19 cellular contexts compared by ENCODE assay signal in genomic region chr12:131203666-131204415, GRCh38.
DNase-seq lines count a peak whose midpoint lies in the region; ATAC-seq and TF ChIP-seq lines count a peak whose summit lies in the region.
"Had no signal": no experiment of that assay in that cellular context is flagged by ENCODE, and none has a peak within 500 bp of the region (broad histone marks: within the 10 kb centered on the region; RNA-seq: fewer than 3 reads in every experiment).

No MANE protein-coding gene starts in this region.

- H3K4me1 Mint-ChIP-seq in chondrocyte (ENCODE audit: low read depth) = no peaks in the 10 kb centered on the region

- H3K27me3 Mint-ChIP-seq in chondrocyte (ENCODE audit: low read depth) = peaks cover 3% of the 10 kb centered on the region

- intact Hi-C loops in heart right ventricle (cut with DNase I) (no loop called here), vagina (cut with DNase I) (no loop called here)

- H3K36me3 ChIP-seq in right atrium auricular region (no peaks in the 10 kb centered on the region), heart right ventricle (no peaks in the 10 kb centered on the region), vagina (no peaks in the 10 kb centered on the region), brain microvascular endothelial cell (replicated peaks) (no peaks in the 10 kb centered on the region)
- H3K36me3 ChIP-seq: BLaER1 treated with 17β-estradiol and CSF1 and Interleukin-3, amounts not matched to agents 10 nM and 100 nM had no signal

- H3K9me3 ChIP-seq in right atrium auricular region = no peaks in the 10 kb centered on the region
- H3K9me3 ChIP-seq in heart right ventricle = peaks cover 0 to 1% (median 0%) of the 10 kb centered on the region in 11 donors
- H3K9me3 ChIP-seq in vagina = no peaks in the 10 kb centered on the region

- no peak for TF ChIP-seq POLR2A in vagina (IDR thresholded peaks at IDR 0.05)

- in situ Hi-C loops in GM13977 (cut with MboI; ENCODE audit: low pct_unique_long_range_greater_than_20kb, low sequenced_read_pairs, unreplicated experiment) (no loop called here), brain microvascular endothelial cell (cut with HindIII; ENCODE audit: low pct_ligation_motif_present, low sequenced_read_pairs) (no loop called here)

- peak; percentile 40 for DNase-seq in right atrium auricular region (ENCODE audit: low spot score)
- DNase-seq in heart right ventricle = no peak
- DNase-seq in chondrocyte (ENCODE audit: low spot score) = peak; percentile 66
- DNase-seq in mesenteric fat pad (ENCODE audit: low spot score) = peak; percentile 82
- DNase-seq in vagina (ENCODE audit: extremely low spot score in 2 of 2) = peak; percentile 34 to 74
- DNase-seq in GM13977 (ENCODE audit: low spot score) = no peak
- no peak for DNase-seq in brain microvascular endothelial cell
- DNase-seq: COR-L47, DMS79 treated with DMSO at 0.1 percent for 48 hours, GOT3, KBM-7, NCI-H1092 treated with DMSO at 0.1 percent for 48 hours, NCI-H1694, NCI-H2107, NCI-H748 treated with DMSO at 0.1 percent for 48 hours, Right ventricle myocardium superior had no signal

- 86 to 87% methylated on average over 25 of the region's 25 CpGs for WGBS in heart right ventricle, 2 donors

- no peaks in the 10 kb centered on the region for H3K4me1 ChIP-seq in right atrium auricular region
- H3K4me1 ChIP-seq in heart right ventricle = no peaks in the 10 kb centered on the region
- no peaks in the 10 kb centered on the region for H3K4me1 ChIP-seq in vagina

- H3K4me3 Mint-ChIP-seq in chondrocyte (ENCODE audit: unreplicated experiment) = no peak overlapping the region

- TF ChIP-seq CTCF in right atrium auricular region (IDR thresholded peaks at IDR 0.05) = no peak
- no peak for TF ChIP-seq CTCF in heart right ventricle (IDR thresholded peaks at IDR 0.05)
- no peak for TF ChIP-seq CTCF in chondrocyte (IDR thresholded peaks at IDR 0.05)
- no peak for TF ChIP-seq CTCF in vagina (IDR thresholded peaks at IDR 0.05)
- no peak for TF ChIP-seq CTCF in GM13977 (IDR thresholded peaks at IDR 0.05; ENCODE audit: extremely low read depth, insufficient read depth, missing control alignments)
- no peak for TF ChIP-seq CTCF in brain microvascular endothelial cell (IDR thresholded peaks at IDR 0.05; ENCODE audit: low read depth, low read length, missing control alignments)

- no peak overlapping the region for H3K27ac Mint-ChIP-seq in chondrocyte (ENCODE audit: unreplicated experiment)

- no peaks in the 10 kb centered on the region for H3K36me3 Mint-ChIP-seq in chondrocyte (ENCODE audit: low read depth)

- no peak overlapping the region for H3K27ac ChIP-seq in right atrium auricular region
- no peak overlapping the region for H3K27ac ChIP-seq in heart right ventricle
- no peak overlapping the region for H3K27ac ChIP-seq in vagina
- no peak overlapping the region for H3K27ac ChIP-seq in brain microvascular endothelial cell
- H3K27ac ChIP-seq: BLaER1 treated with 17β-estradiol and CSF1 and Interleukin-3, amounts not matched to agents 10 nM and 100 nM had no signal

- no peaks in the 10 kb centered on the region for H3K9me3 Mint-ChIP-seq in chondrocyte (ENCODE audit: low read depth)

- ATAC-seq in heart right ventricle (no peak), HG02973 (IDR thresholded peaks at IDR 0.05; ENCODE audit: unreplicated experiment) (no peak)
- ATAC-seq: Panc1 had no signal

- H3K4me3 ChIP-seq in right atrium auricular region = no peak overlapping the region
- H3K4me3 ChIP-seq in heart right ventricle = no peak overlapping the region
- H3K4me3 ChIP-seq in vagina = no peak overlapping the region
- H3K4me3 ChIP-seq in brain microvascular endothelial cell (ENCODE audit: low read depth, low read length) = no peak overlapping the region
- H3K4me3 ChIP-seq: BLaER1 treated with 17β-estradiol and CSF1 and Interleukin-3, amounts not matched to agents 10 nM and 100 nM had no signal

- no peaks in the 10 kb centered on the region for H3K27me3 ChIP-seq in right atrium auricular region
- H3K27me3 ChIP-seq in heart right ventricle = peaks cover 0 to 9% (median 0%) of the 10 kb centered on the region in 7 donors
- H3K27me3 ChIP-seq in vagina = no peaks in the 10 kb centered on the region
- no peaks in the 10 kb centered on the region for H3K27me3 ChIP-seq in brain microvascular endothelial cell (replicated peaks)
- H3K27me3 ChIP-seq: BLaER1 treated with 17β-estradiol and CSF1 and Interleukin-3, amounts not matched to agents 10 nM and 100 nM had no signal

Comparison
In these comparisons a context has a peak if more than half of its experiments do, and no peak if none do; other contexts are left out.
1. DNase-seq: peak in right atrium auricular region (single experiment), chondrocyte (single experiment), mesenteric fat pad (single experiment) and vagina (2 of 2); none in heart right ventricle (0 of 2), GM13977 (single experiment) and brain microvascular endothelial cell (single experiment).